Comparison of ENCODE assay signal across 21 cellular contexts in genomic region chr17:36717088-36717487, GRCh38.
DNase-seq lines count a peak whose midpoint lies in the region; ATAC-seq and TF ChIP-seq lines count a peak whose summit lies in the region.
"Had no signal": no experiment of that assay in that cellular context is flagged by ENCODE, and none has a peak within 500 bp of the region (broad histone marks: within the 10 kb centered on the region; RNA-seq: fewer than 3 reads in every experiment).

No MANE protein-coding gene starts in this region.

- H3K36me3 ChIP-seq in breast epithelium (no peaks in the 10 kb centered on the region), upper lobe of right lung (no peaks in the 10 kb centered on the region)
- H3K36me3 ChIP-seq: BE2C; BLaER1 treated with 17β-estradiol and CSF1 and Interleukin-3, amounts not matched to agents 10 nM and 100 nM; HAP-1 had no signal

- intact Hi-C loops in breast epithelium (cut with DNase I; ENCODE audit: low total_unique reads) = no loop called here
- intact Hi-C loops in upper lobe of right lung (cut with DNase I) = no loop called here

- H3K9me3 ChIP-seq in breast epithelium = no peaks in the 10 kb centered on the region
- H3K9me3 ChIP-seq in upper lobe of right lung = no peaks in the 10 kb centered on the region
- H3K9me3 ChIP-seq: A549, BE2C, HAP-1 had no signal

- TF ChIP-seq CTCF in breast epithelium (IDR thresholded peaks at IDR 0.05) = no peak
- TF ChIP-seq CTCF in upper lobe of right lung (IDR thresholded peaks at IDR 0.05) = no peak

- no peak overlapping the region for H3K27ac ChIP-seq in breast epithelium
- H3K27ac ChIP-seq in upper lobe of right lung = no peak overlapping the region
- H3K27ac ChIP-seq: A549; BLaER1 treated with 17β-estradiol and CSF1 and Interleukin-3, amounts not matched to agents 10 nM and 100 nM had no signal

- H3K27me3 ChIP-seq in breast epithelium (no peaks in the 10 kb centered on the region), upper lobe of right lung (peaks cover 13% of the 10 kb centered on the region)
- H3K27me3 ChIP-seq: BE2C; BLaER1 treated with 17β-estradiol and CSF1 and Interleukin-3, amounts not matched to agents 10 nM and 100 nM had no signal

- H3K4me1 ChIP-seq in breast epithelium (no peaks in the 10 kb centered on the region), upper lobe of right lung (peaks cover 7% of the 10 kb centered on the region)
- H3K4me1 ChIP-seq: A549 had no signal

- DNase-seq in Daoy (ENCODE audit: low read depth) = peak; percentile 84
- DNase-seq in M059J (ENCODE audit: low read depth) = peak; percentile 37
- DNase-seq in glomerular visceral epithelial cell (ENCODE audit: extremely low spot score) = peak; percentile 88
- DNase-seq in kidney tubule cell (ENCODE audit: low spot score) = peak; percentile 78
- DNase-seq in breast epithelium (ENCODE audit: low spot score in 2 of 2) = no peak
- no peak for DNase-seq in upper lobe of right lung
- no peak for DNase-seq in NCI-H1105 (lab: John Stamatoyannopoulos, UW)
- DNase-seq: 8988T; ACHN; AML-193; BE2C; Calu3; CD4-positive, alpha-beta T cell; CD8-positive, alpha-beta memory T cell; DMS53; DMS79 treated with DMSO at 0.1 percent for 48 hours had no signal

- no peak for TF ChIP-seq POLR2A in breast epithelium (IDR thresholded peaks at IDR 0.05)

- H3K4me3 ChIP-seq in breast epithelium = no peak overlapping the region
- H3K4me3 ChIP-seq in upper lobe of right lung = no peak overlapping the region
- H3K4me3 ChIP-seq: A549; BLaER1 treated with 17β-estradiol and CSF1 and Interleukin-3, amounts not matched to agents 10 nM and 100 nM; GM23338; HAP-1 had no signal

- no peak for ATAC-seq in GM21529 (IDR thresholded peaks at IDR 0.05; ENCODE audit: unreplicated experiment)
- no peak for ATAC-seq in upper lobe of right lung
- ATAC-seq: A549, GM23338 had no signal

Comparison
In these comparisons a context has a peak if more than half of its experiments do, and no peak if none do; other contexts are left out.
1. DNase-seq: peak in Daoy (single experiment), M059J (single experiment), glomerular visceral epithelial cell (single experiment) and kidney tubule cell (single experiment); none in breast epithelium (0 of 2), upper lobe of right lung (single experiment) and NCI-H1105 (single experiment).